In the genomic region with DNA sequence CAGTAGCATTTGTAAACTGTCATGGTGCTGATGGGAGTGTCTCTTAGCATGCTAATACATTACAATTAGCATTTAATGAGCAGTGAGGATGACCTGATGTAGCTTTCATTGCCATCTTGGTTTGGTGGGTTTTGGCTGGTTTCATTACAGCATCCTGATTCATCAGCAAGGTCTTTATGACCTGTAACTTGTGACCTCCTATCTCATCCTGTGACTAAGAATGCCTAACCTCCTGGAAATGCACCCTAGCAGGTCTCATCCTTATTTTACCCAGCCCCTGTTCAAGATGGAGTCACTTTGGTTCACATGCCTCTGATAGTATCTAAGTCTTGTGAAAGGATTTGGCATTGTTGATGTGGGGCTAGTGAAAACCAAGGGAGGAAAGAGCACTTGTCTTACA, we compare ENCODE assay signal across 16 cellular contexts.
DNase-seq lines count a peak whose midpoint lies in the region; ATAC-seq and TF ChIP-seq lines count a peak whose summit lies in the region.
"Had no signal": no experiment of that assay in that cellular context is flagged by ENCODE, and none has a peak within 500 bp of the region (broad histone marks: within the 10 kb centered on the region; RNA-seq: fewer than 3 reads in every experiment).

No MANE protein-coding gene starts in this region.

- ATAC-seq in foreskin keratinocyte = peak; percentile 89

- H3K36me3 ChIP-seq in ACC112 (ENCODE audit: insufficient read depth, low read length) = no peaks in the 10 kb centered on the region
- H3K36me3 ChIP-seq: Peyer's patch had no signal

- H3K79me2 ChIP-seq in ACC112 (ENCODE audit: control insufficient read depth, insufficient read depth, low read length, unreplicated experiment) = no peaks in the 10 kb centered on the region

- no peak overlapping the region for H3K4me3 ChIP-seq in ACC112 (ENCODE audit: low read depth, low read length)
- H3K4me3 ChIP-seq: Peyer's patch had no signal

- H3K27ac Mint-ChIP-seq in HFFc6 = no peak overlapping the region
- H3K27ac Mint-ChIP-seq: IgD-negative memory B cell had no signal

- peak overlapping the region; percentile 1 for H2AFZ ChIP-seq in ACC112 (ENCODE audit: low read length, unreplicated experiment)

- H3K4me1 ChIP-seq in ACC112 (ENCODE audit: control insufficient read depth, insufficient read depth, low read length, unreplicated experiment) (peaks cover 9% of the 10 kb centered on the region), foreskin keratinocyte (peaks cover 8% of the 10 kb centered on the region)
- H3K4me1 ChIP-seq: Peyer's patch had no signal

- H3K27ac ChIP-seq in ACC112 (ENCODE audit: low read depth, low read length) (no peak overlapping the region), foreskin keratinocyte (peak overlapping the region; percentile 20)
- H3K27ac ChIP-seq: Peyer's patch had no signal

- H3K9me3 Mint-ChIP-seq in HFFc6 = no peaks in the 10 kb centered on the region

- H3K27me3 Mint-ChIP-seq in HFFc6 (ENCODE audit: insufficient read depth) = peaks cover 1% of the 10 kb centered on the region; the same call in 1 of the 2 replicates
- H3K27me3 Mint-ChIP-seq: IgD-negative memory B cell had no signal

- peaks cover 34% of the 10 kb centered on the region for H3K4me1 Mint-ChIP-seq in HFFc6 (ENCODE audit: low read depth)
- H3K4me1 Mint-ChIP-seq: IgD-negative memory B cell had no signal

- no peak overlapping the region for H3K4me3 Mint-ChIP-seq in HFFc6
- H3K4me3 Mint-ChIP-seq: IgD-negative memory B cell had no signal

- DNase-seq in HFFc6 = peak; percentile 24
- peak; percentile 16 for DNase-seq in amniotic epithelial cell (ENCODE audit: low read depth)
- DNase-seq in foreskin keratinocyte = peak; percentile 52 to 71
- no peak for DNase-seq in NCI-H2196 treated with DMSO at 0.1 percent for 48 hours (lab: John Stamatoyannopoulos, UW; ENCODE audit: unreplicated experiment)
- no peak for DNase-seq in NCI-H1092 (lab: John Stamatoyannopoulos, UW)
- DNase-seq in globus pallidus (ENCODE audit: low spot score) = no peak
- DNase-seq in activated CD4-positive, CD25-positive, alpha-beta regulatory T cell (lab: John Stamatoyannopoulos, UW) = no peak
- DNase-seq: AML-193, DMS79 treated with DMSO at 0.1 percent for 48 hours, NCI-H146, NCI-H226, NCI-H748 treated with DMSO at 0.1 percent for 48 hours, Peyer's patch, SHP77 had no signal

- H3K27me3 ChIP-seq in ACC112 (ENCODE audit: insufficient read depth, low read length) = no peaks in the 10 kb centered on the region
- no peaks in the 10 kb centered on the region for H3K27me3 ChIP-seq in foreskin keratinocyte
- H3K27me3 ChIP-seq: Peyer's patch had no signal

- no peaks in the 10 kb centered on the region for H3K36me3 Mint-ChIP-seq in HFFc6 (ENCODE audit: low read depth)
- H3K36me3 Mint-ChIP-seq: IgD-negative memory B cell had no signal

- TF ChIP-seq CTCF in HFFc6 (IDR thresholded peaks at IDR 0.05) (no peak), foreskin keratinocyte (conservative IDR thresholded peaks at IDR 0.05) (no peak)

Comparison
In these comparisons a context has a peak if more than half of its experiments do, and no peak if none do; other contexts are left out.
1. DNase-seq: peak in HFFc6 (single experiment), amniotic epithelial cell (single experiment) and foreskin keratinocyte (2 of 2); none in NCI-H2196 treated with DMSO at 0.1 percent for 48 hours (single experiment), NCI-H1092 (single experiment), globus pallidus (single experiment) and activated CD4-positive, CD25-positive, alpha-beta regulatory T cell (0 of 4).